In genomic region chr4:54062392-54062791, GRCh38 we compare ENCODE assay signal across 10 cellular contexts. TPM values are rescaled to one million over a fixed set of nuclear protein-coding genes. Genes with fewer than 3 reads are reported as not detected.
DNase-seq lines count a peak whose midpoint lies in the region; ATAC-seq and TF ChIP-seq lines count a peak whose summit lies in the region.
"Had no signal": no experiment of that assay in that cellular context is flagged by ENCODE, and none has a peak within 500 bp of the region (broad histone marks: within the 10 kb centered on the region; RNA-seq: fewer than 3 reads in every experiment).

No MANE protein-coding gene starts in this region.

- H3K36me3 ChIP-seq in HEK293 (ENCODE audit: control insufficient read depth in 2 of 2, insufficient read depth in 1 of 2, low read length in 2 of 2) (no peaks in the 10 kb centered on the region), gastroesophageal sphincter (no peaks in the 10 kb centered on the region), smooth muscle cell (ENCODE audit: low read depth) (no peaks in the 10 kb centered on the region)

- no peaks in the 10 kb centered on the region for H3K9me3 ChIP-seq in HEK293 (ENCODE audit: control insufficient read depth, insufficient read depth, low read depth, low read length)
- no peaks in the 10 kb centered on the region for H3K9me3 ChIP-seq in gastroesophageal sphincter
- no peaks in the 10 kb centered on the region for H3K9me3 ChIP-seq in smooth muscle cell (replicated peaks; ENCODE audit: low read depth)

- peaks cover 13% of the 10 kb centered on the region for H3F3A ChIP-seq in smooth muscle cell (ENCODE audit: low read depth)

- peaks cover 52% of the 10 kb centered on the region for H3K4me1 Mint-ChIP-seq in activated CD4-positive, alpha-beta memory T cell treated with anti-CD3 and anti-CD28 coated beads, Interleukin-2, amount 10 ng/mL, durations not matched to agents 7 days and 5 days

- no peak for TF ChIP-seq EP300 in gastroesophageal sphincter (IDR thresholded peaks at IDR 0.05)

- H3K27ac Mint-ChIP-seq in activated CD4-positive, alpha-beta memory T cell treated with anti-CD3 and anti-CD28 coated beads, Interleukin-2, amount 10 ng/mL, durations not matched to agents 7 days and 5 days, result no peak overlapping the region

- H3K4me1 ChIP-seq in HEK293 (ENCODE audit: control insufficient read depth, insufficient read depth, low read length) (peaks cover 6% of the 10 kb centered on the region), gastroesophageal sphincter (peaks cover 20 to 78% (median 32%) of the 10 kb centered on the region in 3 donors), smooth muscle cell (ENCODE audit: low read depth) (peaks cover 36% of the 10 kb centered on the region)

- no peak overlapping the region for H3K27ac ChIP-seq in HEK293 (ENCODE audit: extremely low read depth, low read depth, low read length)
- peak overlapping the region in 1 of 4 donors; percentile 87 for H3K27ac ChIP-seq in gastroesophageal sphincter
- peak overlapping the region; percentile 99 for H3K27ac ChIP-seq in smooth muscle cell (ENCODE audit: low read depth)

- no peak for DNase-seq in activated CD4-positive, alpha-beta memory T cell treated with anti-CD3 and anti-CD28 coated beads, Interleukin-2, amount 10 ng/mL, durations not matched to agents 7 days and 5 days
- DNase-seq in smooth muscle cell (lab: John Stamatoyannopoulos, UW; ENCODE audit: unreplicated experiment), result no peak
- DNase-seq in GM10248 (ENCODE audit: extremely low spot score), result no peak
- no peak for DNase-seq in germinal center (ENCODE audit: low spot score)
- no peak for DNase-seq in SIG-M5 (lab: John Stamatoyannopoulos, UW)
- DNase-seq in NCI-H1417 treated with DMSO at 0.1 percent for 48 hours (lab: John Stamatoyannopoulos, UW), result no peak
- DNase-seq: activated CD4-positive, alpha-beta T cell treated with anti-CD3 and anti-CD28 coated beads, Interleukin-2, amount 50 U/mL, for 1 hour had no signal

- H3K4me3 Mint-ChIP-seq in activated CD4-positive, alpha-beta memory T cell treated with anti-CD3 and anti-CD28 coated beads, Interleukin-2, amount 10 ng/mL, durations not matched to agents 7 days and 5 days, result peak overlapping the region; percentile 90

- H3K27me3 Mint-ChIP-seq in activated CD4-positive, alpha-beta memory T cell treated with anti-CD3 and anti-CD28 coated beads, Interleukin-2, amount 10 ng/mL, durations not matched to agents 7 days and 5 days, result no peaks in the 10 kb centered on the region

- WGBS in gastroesophageal sphincter (ENCODE audit: low coverage in 1 of 2), 2 donors, result 62 to 73% methylated on average over 2 to 3 of the region's 3 CpGs
- 58% methylated on average over 3 of the region's 3 CpGs for WGBS in smooth muscle cell (ENCODE audit: low lambda C conversion rate)

- H4K20me1 ChIP-seq in smooth muscle cell (ENCODE audit: low read depth), result peaks cover 60% of the 10 kb centered on the region

- H3K79me2 ChIP-seq in smooth muscle cell (ENCODE audit: low read depth), result peaks cover 69% of the 10 kb centered on the region

- peaks cover 25% of the 10 kb centered on the region for H3K36me3 Mint-ChIP-seq in activated CD4-positive, alpha-beta memory T cell treated with anti-CD3 and anti-CD28 coated beads, Interleukin-2, amount 10 ng/mL, durations not matched to agents 7 days and 5 days (ENCODE audit: low read depth)

- POLR2A ChIA-PET in HEK293 (lab: Yijun Ruan, JAX), result no interaction called here
- POLR2A ChIA-PET in activated CD4-positive, alpha-beta memory T cell treated with anti-CD3 and anti-CD28 coated beads, Interleukin-2, amount 10 ng/mL, durations not matched to agents 7 days and 5 days (lab: Charles Lee), result interaction anchor here (1.9 kb wide), 1 partner anchor 8 kb away, joined by 6 read pairs; no protein-coding TSS in a partner anchor
- POLR2A ChIA-PET in GM10248 (lab: Yijun Ruan, JAX), result no interaction called here

- no peak for ATAC-seq in gastroesophageal sphincter

- TF ChIP-seq POLR2A in gastroesophageal sphincter (IDR thresholded peaks at IDR 0.05), result no peak

- CTCF ChIA-PET in HEK293 (lab: Yijun Ruan, JAX), result interaction anchor here (0.9 kb wide), 1 partner anchor 155 kb away, joined by 3 read pairs; no protein-coding TSS in a partner anchor
- CTCF ChIA-PET in activated CD4-positive, alpha-beta memory T cell treated with anti-CD3 and anti-CD28 coated beads, Interleukin-2, amount 10 ng/mL, durations not matched to agents 7 days and 5 days (lab: Charles Lee), result no interaction called here
- CTCF ChIA-PET in GM10248 (lab: Yijun Ruan, JAX), result interaction anchor here (1.3 to 2.1 kb wide), 3 partner anchors 24 to 132 kb away, joined by 4 to 6 read pairs (median 5); no protein-coding TSS in a partner anchor

- peak overlapping the region; percentile 85 for H3K4me2 ChIP-seq in smooth muscle cell

- H3K9me3 Mint-ChIP-seq in activated CD4-positive, alpha-beta memory T cell treated with anti-CD3 and anti-CD28 coated beads, Interleukin-2, amount 10 ng/mL, durations not matched to agents 7 days and 5 days, result no peaks in the 10 kb centered on the region

- H3K27me3 ChIP-seq in gastroesophageal sphincter (no peaks in the 10 kb centered on the region), smooth muscle cell (ENCODE audit: low read depth) (no peaks in the 10 kb centered on the region)

- H2AFZ ChIP-seq in smooth muscle cell (ENCODE audit: low read depth), result no peak overlapping the region

- TF ChIP-seq CTCF in HEK293 (tag by site-specific recombination; IDR thresholded peaks at IDR 0.05), result no peak
- no peak for TF ChIP-seq CTCF in gastroesophageal sphincter (IDR thresholded peaks at IDR 0.05)
- TF ChIP-seq CTCF in smooth muscle cell (IDR thresholded peaks at IDR 0.05; ENCODE audit: borderline replicate concordance, insufficient read depth, poor library complexity, severe bottlenecking), result no peak
- no peak for TF ChIP-seq CTCF in GM10248 (IDR thresholded peaks at IDR 0.05; ENCODE audit: control extremely low read depth, extremely low read depth, low read depth, missing control alignments)

- H3K9ac ChIP-seq in smooth muscle cell (ENCODE audit: low read depth), result peak overlapping the region; percentile 99

- H3K4me3 ChIP-seq in HEK293 (ENCODE audit: low read depth, low read length), result peak overlapping the region; percentile 78
- H3K4me3 ChIP-seq in gastroesophageal sphincter, result peak overlapping the region; percentile 83 to 93
- peak overlapping the region; percentile 96 for H3K4me3 ChIP-seq in smooth muscle cell

TF ChIP-seq in HEK293, 187 proteins besides CTCF, POLR2A, EP300 and RAD21:
- no peak for TF ChIP-seq MZF1 (tag by site-specific recombination; IDR thresholded peaks at IDR 0.05; ENCODE audit: borderline replicate concordance)
- no peak for TF ChIP-seq ZBTB21 (tag by site-specific recombination; IDR thresholded peaks at IDR 0.05)
- TF ChIP-seq ZBTB6 (tag by site-specific recombination; IDR thresholded peaks at IDR 0.05), result no peak
- TF ChIP-seq ZNF221 (tag by site-specific recombination; IDR thresholded peaks at IDR 0.05; ENCODE audit: borderline replicate concordance), result no peak

RNA-seq across cellular contexts. Expression of gene CHIC2, which starts 2.0 kb away (rescaled TPM):
- total RNA-seq in activated CD4-positive, alpha-beta memory T cell treated with anti-CD3 and anti-CD28 coated beads, Interleukin-2, amount 10 ng/mL, durations not matched to agents 7 days and 5 days, result 10 to 100 TPM; 17.6 to 20.1 TPM
- total RNA-seq in gastroesophageal sphincter, result 10 to 100 TPM; 25.0 to 37.7 (median 29.2) TPM
- 61.0 and 61.4 TPM in 2 replicates for total RNA-seq in smooth muscle cell
- 52.2 and 57.0 TPM in 2 replicates for polyA plus RNA-seq in smooth muscle cell

RNA-seq across cellular contexts. Expression of gene GSX2, which starts 37.6 kb away (rescaled TPM):
- not detected for total RNA-seq in activated CD4-positive, alpha-beta memory T cell treated with anti-CD3 and anti-CD28 coated beads, Interleukin-2, amount 10 ng/mL, durations not matched to agents 7 days and 5 days
- total RNA-seq in gastroesophageal sphincter (not detected), smooth muscle cell (not detected in 2 replicates)
- not detected in 2 replicates for polyA plus RNA-seq in smooth muscle cell
- total RNA-seq: HT1080 had no signal
